In genomic region chr2:10973766-10974165, GRCh38 we compare ENCODE assay signal across 15 cellular contexts.
"Had no signal": no experiment of that assay in that cellular context is flagged by ENCODE, and none has a peak within 500 bp of the region (broad histone marks: within the 10 kb centered on the region; RNA-seq: fewer than 3 reads in every experiment).

No MANE protein-coding gene starts in this region.

- H3K9me3 Mint-ChIP-seq: natural killer cell; stimulated activated naive CD8-positive, alpha-beta T cell treated with anti-CD3 and anti-CD28 coated beads, Interleukin-15, amount 100 ng/mL, for 72 hours had no signal

- H3K36me3 ChIP-seq: sigmoid colon, tibial nerve had no signal

- H3K4me3 Mint-ChIP-seq: natural killer cell; stimulated activated naive B cell treated with anti-CD40 and anti-IgM and Interleukin-4, amounts not matched to agents 10 μg/mL and 1 μg/mL and 100 μg/mL, for 72 hours; stimulated activated naive CD8-positive, alpha-beta T cell treated with anti-CD3 and anti-CD28 coated beads, Interleukin-15, amount 100 ng/mL, for 72 hours had no signal

- H3K27me3 ChIP-seq: sigmoid colon, testis, tibial nerve had no signal

- H3K36me3 Mint-ChIP-seq: natural killer cell; stimulated activated naive B cell treated with anti-CD40 and anti-IgM and Interleukin-4, amounts not matched to agents 10 μg/mL and 1 μg/mL and 100 μg/mL, for 72 hours had no signal

- DNase-seq: dermis blood vessel endothelial cell; erythroblast; foreskin melanocyte; hippocampal formation; kidney glomerular epithelial cell; mucosa of descending colon; natural killer cell; sigmoid colon; stimulated activated CD4-positive, alpha-beta T cell treated with anti-CD3 and anti-CD28 coated beads, Interleukin-2, amount 100 ng/mL, for 24 hours; stimulated activated CD4-positive, alpha-beta T cell treated with anti-CD3 and anti-CD28 coated beads, Interleukin-4, amount 100 ng/mL, for 4 hours; stimulated activated naive B cell treated with anti-CD40 and anti-IgM and Interleukin-4, amounts not matched to agents 10 μg/mL and 1 μg/mL and 100 μg/mL, for 72 hours; stimulated activated naive CD8-positive, alpha-beta T cell treated with anti-CD3 and anti-CD28 coated beads, Interleukin-15, amount 100 ng/mL, for 72 hours; testis had no signal

- H3K27ac Mint-ChIP-seq: natural killer cell; stimulated activated naive B cell treated with anti-CD40 and anti-IgM and Interleukin-4, amounts not matched to agents 10 μg/mL and 1 μg/mL and 100 μg/mL, for 72 hours; stimulated activated naive CD8-positive, alpha-beta T cell treated with anti-CD3 and anti-CD28 coated beads, Interleukin-15, amount 100 ng/mL, for 72 hours had no signal

- H3K9me3 ChIP-seq: mucosa of descending colon, sigmoid colon, testis, tibial nerve had no signal

- H3K27ac ChIP-seq: sigmoid colon, skin epidermis, testis, tibial nerve had no signal

- H3K4me1 ChIP-seq: sigmoid colon, tibial nerve had no signal

- H3K4me3 ChIP-seq: mucosa of descending colon, sigmoid colon, skin epidermis, testis, tibial nerve had no signal
